ENCODE assay signal across 8 cellular contexts in genomic region chr7:4776160-4776623, GRCh38. TPM values are rescaled to one million over a fixed set of nuclear protein-coding genes. Genes with fewer than 3 reads are reported as not detected.
DNase-seq lines count a peak whose midpoint lies in the region; ATAC-seq lines count a peak whose summit lies in the region.

No MANE protein-coding gene starts in this region.

- POLR2A ChIA-PET in activated CD4-positive, alpha-beta T cell treated with anti-CD3 and anti-CD28 coated beads for 36 hours (lab: Charles Lee) = interaction anchor here (0.6 to 1.5 kb wide), 5 partner anchors 15 to 646 kb away, joined by 3 to 10 read pairs (median 9); no protein-coding TSS in a partner anchor

- H3K27ac Mint-ChIP-seq in activated CD4-positive, alpha-beta T cell treated with anti-CD3 and anti-CD28 coated beads for 36 hours = peak overlapping the region; percentile 94

- CTCF ChIA-PET in activated CD4-positive, alpha-beta T cell treated with anti-CD3 and anti-CD28 coated beads for 36 hours (lab: Charles Lee) = interaction anchor here (0.6 to 2.7 kb wide), 7 partner anchors 13 to 198 kb away, joined by 3 to 19 read pairs (median 4); no protein-coding TSS in a partner anchor

- in situ Hi-C loops in KBM-7 (cut with MboI; ENCODE audit: low pct_unique_long_range_greater_than_20kb, low sequenced_read_pairs) = no loop called here

- ATAC-seq in activated CD4-positive, alpha-beta T cell treated with anti-CD3 and anti-CD28 coated beads for 36 hours = no peak
- ATAC-seq in HG02678 (IDR thresholded peaks at IDR 0.05; ENCODE audit: unreplicated experiment) = no peak

- H3K9me3 Mint-ChIP-seq in activated CD4-positive, alpha-beta T cell treated with anti-CD3 and anti-CD28 coated beads for 36 hours (ENCODE audit: low read depth) = no peaks in the 10 kb centered on the region

- H3K4me1 Mint-ChIP-seq in activated CD4-positive, alpha-beta T cell treated with anti-CD3 and anti-CD28 coated beads for 36 hours = peaks cover 41% of the 10 kb centered on the region

- H3K36me3 Mint-ChIP-seq in activated CD4-positive, alpha-beta T cell treated with anti-CD3 and anti-CD28 coated beads for 36 hours (ENCODE audit: low read depth) = peaks cover 9% of the 10 kb centered on the region

- intact Hi-C loops in activated CD4-positive, alpha-beta T cell treated with anti-CD3 and anti-CD28 coated beads for 36 hours (cut with DNase I, micrococcal nuclease) = no loop called here

- H3K27ac ChIP-seq in temporal lobe (ENCODE audit: low read depth, low read length) = peak overlapping the region; percentile 77

- H3K4me3 Mint-ChIP-seq in activated CD4-positive, alpha-beta T cell treated with anti-CD3 and anti-CD28 coated beads for 36 hours = peak overlapping the region; percentile 99

- no peaks in the 10 kb centered on the region for H3K27me3 Mint-ChIP-seq in activated CD4-positive, alpha-beta T cell treated with anti-CD3 and anti-CD28 coated beads for 36 hours

- no peak for DNase-seq in activated CD4-positive, alpha-beta T cell treated with anti-CD3 and anti-CD28 coated beads for 36 hours
- no peak for DNase-seq in activated CD4-positive, alpha-beta T cell treated with anti-CD3 and anti-CD28 coated beads for 4 hours
- DNase-seq in amniotic epithelial cell (ENCODE audit: low read depth) (peak; percentile 38), kidney glomerular epithelial cell (lab: John Stamatoyannopoulos, UW) (peak; percentile 43), NCI-H524 treated with DMSO at 0.1 percent for 48 hours (lab: John Stamatoyannopoulos, UW) (no peak), KBM-7 (no peak)

RNA-seq across cellular contexts. Expression of gene AP5Z1, which starts 0.8 kb away (rescaled TPM):
- 10 to 100 TPM; 21.0 to 26.4 TPM for total RNA-seq in activated CD4-positive, alpha-beta T cell treated with anti-CD3 and anti-CD28 coated beads for 36 hours
- total RNA-seq in temporal lobe = 9.3 TPM

Comparison
In these comparisons a context has a peak if more than half of its experiments do, and no peak if none do; other contexts are left out.
1. DNase-seq: peak in amniotic epithelial cell (single experiment) and kidney glomerular epithelial cell (single experiment); none in activated CD4-positive, alpha-beta T cell treated with anti-CD3 and anti-CD28 coated beads for 36 hours (single experiment), activated CD4-positive, alpha-beta T cell treated with anti-CD3 and anti-CD28 coated beads for 4 hours (0 of 2), NCI-H524 treated with DMSO at 0.1 percent for 48 hours (single experiment) and KBM-7 (single experiment).